18 cellular contexts compared by ENCODE assay signal in genomic region chr9:135146766-135147472, GRCh38. TPM values are rescaled to one million over a fixed set of nuclear protein-coding genes. Genes with fewer than 3 reads are reported as not detected.
A peak's percentile ranks its signal among the peaks of the same experiment; 100 is the strongest.
DNase-seq lines count a peak whose midpoint lies in the region; ATAC-seq lines count a peak whose summit lies in the region.
"Had no signal": no experiment of that assay in that cellular context is flagged by ENCODE, and none has a peak within 500 bp of the region (broad histone marks: within the 10 kb centered on the region; RNA-seq: fewer than 3 reads in every experiment).

No MANE protein-coding gene starts in this region.

- peaks cover 16% of the 10 kb centered on the region for H3K27me3 Mint-ChIP-seq in activated naive CD8-positive, alpha-beta T cell treated with anti-CD3 and anti-CD28 coated beads for 36 hours
- H3K27me3 Mint-ChIP-seq: activated CD4-positive, alpha-beta T cell treated with anti-CD3 and anti-CD28 coated beads, Interleukin-2, amount 10 ng/mL, durations not matched to agents 7 days and 5 days had no signal

- ATAC-seq in HG02798 (IDR thresholded peaks at IDR 0.05; ENCODE audit: poor library complexity, unreplicated experiment): no peak
- ATAC-seq: esophagus mucosa, GM12878, left colon had no signal

- no peaks in the 10 kb centered on the region for H3K36me3 Mint-ChIP-seq in activated naive CD8-positive, alpha-beta T cell treated with anti-CD3 and anti-CD28 coated beads for 36 hours

- H3K9me3 Mint-ChIP-seq in activated naive CD8-positive, alpha-beta T cell treated with anti-CD3 and anti-CD28 coated beads for 36 hours: peaks cover 2% of the 10 kb centered on the region
- H3K9me3 Mint-ChIP-seq: activated CD4-positive, alpha-beta T cell treated with anti-CD3 and anti-CD28 coated beads, Interleukin-2, amount 10 ng/mL, durations not matched to agents 7 days and 5 days had no signal

- H3K4me1 Mint-ChIP-seq in activated naive CD8-positive, alpha-beta T cell treated with anti-CD3 and anti-CD28 coated beads for 36 hours: no peaks in the 10 kb centered on the region
- H3K4me1 Mint-ChIP-seq: activated CD4-positive, alpha-beta T cell treated with anti-CD3 and anti-CD28 coated beads, Interleukin-2, amount 10 ng/mL, durations not matched to agents 7 days and 5 days had no signal

- no peak overlapping the region for H3K27ac Mint-ChIP-seq in activated naive CD8-positive, alpha-beta T cell treated with anti-CD3 and anti-CD28 coated beads for 36 hours
- H3K27ac Mint-ChIP-seq: activated CD4-positive, alpha-beta T cell treated with anti-CD3 and anti-CD28 coated beads, Interleukin-2, amount 10 ng/mL, durations not matched to agents 7 days and 5 days had no signal

- DNase-seq in DMS153 treated with DMSO at 0.1 percent for 48 hours (lab: John Stamatoyannopoulos, UW; ENCODE audit: unreplicated experiment): peak; percentile 22
- DNase-seq in DMS153 (lab: John Stamatoyannopoulos, UW): no peak
- DNase-seq in H4 (ENCODE audit: low spot score): peak; percentile 34
- peak; percentile 23 for DNase-seq in RKO (ENCODE audit: low spot score)
- peak; percentile 59 for DNase-seq in inferior parietal cortex (ENCODE audit: extremely low spot score)
- no peak for DNase-seq in NCI-H2107 treated with DMSO at 0.1 percent for 48 hours (lab: John Stamatoyannopoulos, UW; ENCODE audit: unreplicated experiment)
- no peak for DNase-seq in activated naive CD8-positive, alpha-beta T cell treated with anti-CD3 and anti-CD28 coated beads for 36 hours
- DNase-seq: activated CD4-positive, alpha-beta T cell treated with anti-CD3 and anti-CD28 coated beads, Interleukin-2, amount 10 ng/mL, durations not matched to agents 7 days and 5 days; activated CD8-positive, alpha-beta memory T cell treated with anti-CD3 and anti-CD28 coated beads, Interleukin-2, amount 50 U/mL, for 4 hours; activated effector memory CD4-positive, alpha-beta T cell treated with anti-CD3 and anti-CD28 coated beads, Interleukin-2, amount 50 U/mL, for 16 hours; effector CD4-positive, alpha-beta T cell; left colon; MM.1S; spleen; T-helper 1 cell had no signal

- H3K4me3 Mint-ChIP-seq in activated naive CD8-positive, alpha-beta T cell treated with anti-CD3 and anti-CD28 coated beads for 36 hours: no peak overlapping the region
- H3K4me3 Mint-ChIP-seq: activated CD4-positive, alpha-beta T cell treated with anti-CD3 and anti-CD28 coated beads, Interleukin-2, amount 10 ng/mL, durations not matched to agents 7 days and 5 days had no signal

RNA-seq across cellular contexts. Expression of gene OLFM1, which starts 59.5 kb away (rescaled TPM):
- 34.9 and 50.8 TPM in 2 replicates for total RNA-seq in H4 (2014; rRNA removed; shearing (Covaris generic))
- not detected for total RNA-seq in activated naive CD8-positive, alpha-beta T cell treated with anti-CD3 and anti-CD28 coated beads for 36 hours
- total RNA-seq: activated CD4-positive, alpha-beta T cell treated with anti-CD3 and anti-CD28 coated beads, Interleukin-2, amount 10 ng/mL, durations not matched to agents 7 days and 5 days; GM12878 had no signal

Comparison
In these comparisons a context has a peak if more than half of its experiments do, and no peak if none do; other contexts are left out.
1. DNase-seq: peak in DMS153 treated with DMSO at 0.1 percent for 48 hours (single experiment), H4 (single experiment), RKO (single experiment) and inferior parietal cortex (single experiment); none in DMS153 (single experiment), NCI-H2107 treated with DMSO at 0.1 percent for 48 hours (single experiment) and activated naive CD8-positive, alpha-beta T cell treated with anti-CD3 and anti-CD28 coated beads for 36 hours (single experiment).
2. RNA of gene OLFM1, which starts 59.5 kb away (total RNA-seq): 34.9 to 50.8 TPM in H4; not detected in activated naive CD8-positive, alpha-beta T cell treated with anti-CD3 and anti-CD28 coated beads for 36 hours; every median in the first group is over 10 times any median in the second.